In the genomic region with DNA sequence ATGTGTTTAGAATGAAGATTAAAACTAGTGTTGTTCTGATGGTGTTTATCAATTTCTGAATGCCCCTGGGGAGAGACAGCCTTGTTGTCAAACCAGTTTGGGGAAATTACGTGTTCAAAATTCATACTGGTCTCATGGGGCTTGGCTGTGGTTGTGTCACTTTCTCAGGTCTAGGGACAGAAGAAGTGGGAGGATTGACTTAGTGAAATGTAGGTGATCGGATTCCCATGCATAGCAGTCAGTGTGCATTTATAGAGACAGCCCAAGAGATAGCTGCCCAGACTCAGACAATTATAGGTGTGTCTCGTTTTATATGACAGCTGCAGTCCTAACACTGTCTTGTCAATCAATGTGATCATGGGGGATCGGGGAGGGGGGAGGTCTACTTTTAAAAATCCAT, we compare ENCODE assay signal across 12 cellular contexts.
DNase-seq lines count a peak whose midpoint lies in the region; ATAC-seq and TF ChIP-seq lines count a peak whose summit lies in the region.
"Had no signal": no experiment of that assay in that cellular context is flagged by ENCODE, and none has a peak within 500 bp of the region (broad histone marks: within the 10 kb centered on the region; RNA-seq: fewer than 3 reads in every experiment).

No MANE protein-coding gene starts in this region.

- H3K36me3 ChIP-seq in neural progenitor cell (peaks cover 4% of the 10 kb centered on the region), stomach (peaks cover 0 to 4% (median 2%) of the 10 kb centered on the region in 4 donors)
- H3K36me3 ChIP-seq: SJSA1 had no signal

- in situ Hi-C loops in GM13976 (cut with MboI; ENCODE audit: low sequenced_read_pairs, unreplicated experiment): no loop called here

- H3K4me3 Mint-ChIP-seq in naive B cell: peak overlapping the region in 5 of 8 donors; percentile 6 to 48 (median 15)
- H3K4me3 Mint-ChIP-seq in neural progenitor cell: no peak overlapping the region

- H2AFZ ChIP-seq in neural progenitor cell (replicated peaks): no peak overlapping the region

- no peak overlapping the region for H3K4me2 ChIP-seq in neural progenitor cell

- no peak for TF ChIP-seq CTCF in GM13976 (IDR thresholded peaks at IDR 0.05; ENCODE audit: borderline replicate concordance, control extremely low read depth, extremely low read depth, insufficient read depth, missing control alignments)
- TF ChIP-seq CTCF in NB4 (IDR thresholded peaks at IDR 0.05; ENCODE audit: low read depth, low read length): no peak
- TF ChIP-seq CTCF in neural progenitor cell (IDR thresholded peaks at IDR 0.05): no peak
- TF ChIP-seq CTCF in stomach (IDR thresholded peaks at IDR 0.05): no peak

- H3K9me3 ChIP-seq in neural progenitor cell (ENCODE audit: low read depth) (no peaks in the 10 kb centered on the region), stomach (no peaks in the 10 kb centered on the region)
- H3K9me3 ChIP-seq: SJSA1 had no signal

- H3K9me3 Mint-ChIP-seq in naive B cell (peaks cover 0 to 5% (median 0%) of the 10 kb centered on the region in 7 donors), neural progenitor cell (peaks cover 3% of the 10 kb centered on the region)

- no peaks in the 10 kb centered on the region for H3K27me3 ChIP-seq in neural progenitor cell
- H3K27me3 ChIP-seq in stomach: no peaks in the 10 kb centered on the region
- H3K27me3 ChIP-seq: SJSA1 had no signal

- 49 to 69% (median 65%) methylated on average over 4 of the region's 4 CpGs for WGBS in stomach, 5 donors

- H3K4me3 ChIP-seq in NB4 (ENCODE audit: low read depth, low read length): no peak overlapping the region
- no peak overlapping the region for H3K4me3 ChIP-seq in neural progenitor cell
- H3K4me3 ChIP-seq in stomach: no peak overlapping the region
- H3K4me3 ChIP-seq: SJSA1 had no signal

- H4K20me1 ChIP-seq in neural progenitor cell (ENCODE audit: low read depth): no peaks in the 10 kb centered on the region

- ATAC-seq in GM21717 (IDR thresholded peaks at IDR 0.05; ENCODE audit: unreplicated experiment): peak; percentile 67
- peak in 1 of 2 donors; percentile 37 for ATAC-seq in naive B cell (ENCODE audit: low read depth in 2 of 2)
- no peak for ATAC-seq in left lobe of liver

- peaks cover 11 to 29% of the 10 kb centered on the region in 2 donors for H3K36me3 Mint-ChIP-seq in naive B cell
- H3K36me3 Mint-ChIP-seq in neural progenitor cell: peaks cover 12% of the 10 kb centered on the region

- no peaks in the 10 kb centered on the region for H3F3A ChIP-seq in neural progenitor cell (ENCODE audit: low read depth)

- no peak overlapping the region for H3K9ac ChIP-seq in neural progenitor cell

- H3K4me1 ChIP-seq in neural progenitor cell: no peaks in the 10 kb centered on the region
- no peaks in the 10 kb centered on the region for H3K4me1 ChIP-seq in stomach
- H3K4me1 ChIP-seq: SJSA1 had no signal

- intact Hi-C loops in stomach (cut with DNase I; ENCODE audit: low total_unique reads): no loop called here

- H3K27ac ChIP-seq in neural progenitor cell: no peak overlapping the region
- H3K27ac ChIP-seq in stomach: no peak overlapping the region
- H3K27ac ChIP-seq: SJSA1 had no signal

- H3K27me3 Mint-ChIP-seq in naive B cell (peaks cover 0 to 6% (median 0%) of the 10 kb centered on the region in 3 donors), neural progenitor cell (ENCODE audit: insufficient read depth, low read depth) (peaks cover 2% of the 10 kb centered on the region)

- TF ChIP-seq POLR2A in NB4 (IDR thresholded peaks at IDR 0.05; ENCODE audit: extremely low read depth, insufficient read length) (no peak), stomach (IDR thresholded peaks at IDR 0.05) (no peak)

- H3K4me1 Mint-ChIP-seq in naive B cell (peaks cover 36 to 53% (median 48%) of the 10 kb centered on the region in 3 donors), neural progenitor cell (no peaks in the 10 kb centered on the region)

- H3K27ac Mint-ChIP-seq in naive B cell (peak overlapping the region in 1 of 6 donors; percentile 43), neural progenitor cell (no peak overlapping the region)

- DNase-seq in GM13976 (ENCODE audit: low spot score) (peak; percentile 55), NB4 (ENCODE audit: low read depth) (peak; percentile 11), naive B cell (no peak), neural progenitor cell (ENCODE audit: low spot score) (no peak), stomach (no peak), left lobe of liver (ENCODE audit: low spot score) (no peak), 8988T (no peak)
- DNase-seq: midbrain; NCI-H1417; stimulated activated CD4-positive, alpha-beta T cell treated with anti-CD3 and anti-CD28 coated beads, Interleukin-2, amount 100 ng/mL, for 24 hours had no signal

- H3K79me2 ChIP-seq in neural progenitor cell (ENCODE audit: low read depth): no peaks in the 10 kb centered on the region

- no peak for TF ChIP-seq EP300 in stomach (IDR thresholded peaks at IDR 0.05)

Comparison
In these comparisons a context has a peak if more than half of its experiments do, and no peak if none do; other contexts are left out.
1. DNase-seq: peak in GM13976 (single experiment) and NB4 (single experiment); none in naive B cell (single experiment), neural progenitor cell (single experiment), stomach (single experiment), left lobe of liver (single experiment) and 8988T (single experiment).